Comparison of ENCODE assay signal across 10 cellular contexts in genomic region chr3:24981309-24981708, GRCh38.
"Had no signal": no experiment of that assay in that cellular context is flagged by ENCODE, and none has a peak within 500 bp of the region (broad histone marks: within the 10 kb centered on the region; RNA-seq: fewer than 3 reads in every experiment).

No MANE protein-coding gene starts in this region.

- H3K27ac ChIP-seq: GM23248, HL-60 had no signal

- H3K9ac ChIP-seq: GM23248 had no signal

- H3K4me3 ChIP-seq: GM23248, HAP-1, K562 had no signal

- FAIRE-seq: K562 had no signal

- H3K4me1 ChIP-seq: HAP-1 had no signal

- H3K36me3 ChIP-seq: HAP-1 had no signal

- H3K9me3 ChIP-seq: HAP-1 had no signal

- H2AFZ ChIP-seq: GM23248 had no signal

- ATAC-seq: HCT116, K562 had no signal

- DNase-seq: GM23248, GOT3, H7, HFFc6, IMR-90, KG1 had no signal
